10 cellular contexts compared by ENCODE assay signal in the genomic region with DNA sequence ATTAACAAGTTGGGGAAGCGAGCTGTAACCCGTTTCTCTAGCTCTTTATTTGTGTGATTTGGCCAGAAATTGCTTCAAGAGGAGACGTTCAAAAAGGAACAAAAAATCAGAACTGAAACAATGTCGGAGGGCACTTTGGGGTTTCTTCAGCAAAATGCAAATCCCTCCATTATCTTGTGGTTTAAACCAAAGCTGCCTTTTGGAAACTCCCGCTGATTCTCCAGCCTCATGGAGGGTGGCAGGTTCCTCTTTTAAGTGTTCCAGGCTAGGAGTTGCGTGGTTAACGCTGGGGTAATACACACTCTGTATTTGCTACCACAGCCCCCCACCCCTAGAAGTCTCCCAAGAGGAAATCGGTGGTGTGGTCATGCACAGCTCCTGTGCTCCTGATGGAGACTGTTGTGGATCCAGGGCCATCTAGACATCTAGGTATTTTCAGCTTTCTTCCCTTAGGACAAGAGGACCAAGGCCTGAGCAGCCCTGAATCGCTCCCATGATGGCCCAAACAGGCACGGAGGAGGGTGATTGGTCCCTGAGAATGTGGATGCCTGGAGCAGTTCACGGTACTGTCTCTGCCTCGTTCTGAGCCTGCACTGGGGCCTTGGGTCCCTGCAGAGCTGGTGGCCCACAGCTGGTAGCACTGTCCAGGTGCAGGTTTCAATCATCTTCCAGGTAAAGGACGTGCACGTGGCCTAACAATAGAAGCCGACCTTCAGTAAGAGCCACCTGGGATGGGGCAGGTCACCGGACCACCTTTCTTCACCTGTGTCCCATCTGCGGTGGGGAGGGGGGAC.
DNase-seq lines count a peak whose midpoint lies in the region; ATAC-seq and TF ChIP-seq lines count a peak whose summit lies in the region.
"Had no signal": no experiment of that assay in that cellular context is flagged by ENCODE, and none has a peak within 500 bp of the region (broad histone marks: within the 10 kb centered on the region; RNA-seq: fewer than 3 reads in every experiment).

No MANE protein-coding gene starts in this region.

- H3K27ac ChIP-seq in RWPE2 (ENCODE audit: poor library complexity, severe bottlenecking) (no peak overlapping the region), neutrophil (peak overlapping the region; percentile 84)

- H3K36me3 ChIP-seq in RWPE2 (ENCODE audit: low read depth) (no peaks in the 10 kb centered on the region), neutrophil (no peaks in the 10 kb centered on the region)

- H3K9me3 ChIP-seq in RWPE2 (ENCODE audit: severe bottlenecking) (no peaks in the 10 kb centered on the region), neutrophil (no peaks in the 10 kb centered on the region)

- TF ChIP-seq CTCF in RWPE2 (IDR thresholded peaks at IDR 0.05; ENCODE audit: poor library complexity, severe bottlenecking) (no peak), neutrophil (IDR thresholded peaks at IDR 0.05) (no peak)

- DNase-seq in RWPE2 (ENCODE audit: low spot score) (peak; percentile 11), GOT3 (lab: John Stamatoyannopoulos, UW) (no peak), T-helper 1 cell (no peak), NCI-H524 (lab: John Stamatoyannopoulos, UW) (no peak)
- DNase-seq: CD4-positive, alpha-beta memory T cell; GF-D8 had no signal

- ATAC-seq in GM18505 (IDR thresholded peaks at IDR 0.05; ENCODE audit: unreplicated experiment) (peak; percentile 62), HG02642 (IDR thresholded peaks at IDR 0.05; ENCODE audit: poor library complexity, unreplicated experiment) (peak; percentile 49), RWPE2 (ENCODE audit: low read depth) (no peak), GM21737 (IDR thresholded peaks at IDR 0.05; ENCODE audit: unreplicated experiment) (no peak)

- TF ChIP-seq POLR2A in GM18505 (IDR thresholded peaks at IDR 0.05; ENCODE audit: borderline replicate concordance, extremely low read depth, insufficient read depth, insufficient read length), result peak; percentile 30

- H3K4me3 ChIP-seq in RWPE2 (ENCODE audit: severe bottlenecking), result no peak overlapping the region
- peak overlapping the region; percentile 33 to 35 for H3K4me3 ChIP-seq in neutrophil (ENCODE audit: low read depth in 1 of 2, low read length in 1 of 2)

- H3K27me3 ChIP-seq in RWPE2 (ENCODE audit: insufficient read depth, poor library complexity, severe bottlenecking) (peaks cover 68% of the 10 kb centered on the region), neutrophil (no peaks in the 10 kb centered on the region)

- H3K4me1 ChIP-seq in RWPE2 (ENCODE audit: insufficient read depth, poor library complexity, severe bottlenecking) (no peaks in the 10 kb centered on the region), neutrophil (ENCODE audit: control insufficient read depth in 1 of 2, insufficient read depth in 1 of 2, low read depth in 1 of 2, low read length in 1 of 2) (peaks cover 73 to 78% of the 10 kb centered on the region in 2 experiments)

Comparison
In these comparisons a context has a peak if more than half of its experiments do, and no peak if none do; other contexts are left out.
1. ATAC-seq: peak in GM18505 (single experiment) and HG02642 (single experiment); none in RWPE2 (single experiment) and GM21737 (single experiment).